ENCODE assay signal across 16 cellular contexts in the genomic region with DNA sequence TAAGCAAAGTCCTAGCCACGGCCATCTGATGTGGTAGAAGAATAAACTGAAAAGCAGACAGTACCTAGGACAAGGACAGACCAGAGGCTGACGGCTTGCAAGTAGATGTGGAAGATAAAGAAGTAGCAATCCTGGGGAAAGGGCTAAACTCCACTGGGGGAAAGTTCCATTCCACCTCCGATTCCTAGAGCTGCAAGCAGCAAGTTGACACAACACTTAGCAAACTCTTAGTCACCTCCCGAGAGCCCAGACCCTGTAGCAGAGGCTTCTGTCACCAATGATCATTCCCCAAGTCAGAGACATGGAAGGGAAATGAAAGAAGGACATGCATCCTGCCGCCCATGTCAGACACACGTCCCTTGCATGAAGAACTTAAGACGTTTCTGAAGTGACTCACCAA.
"Had no signal": no experiment of that assay in that cellular context is flagged by ENCODE, and none has a peak within 500 bp of the region (broad histone marks: within the 10 kb centered on the region; RNA-seq: fewer than 3 reads in every experiment).

No MANE protein-coding gene starts in this region.

- H3K4me3 ChIP-seq: esophagus squamous epithelium, prostate gland, stomach, thoracic aorta, transverse colon had no signal

- H3K9me3 ChIP-seq: esophagus squamous epithelium, prostate gland, stomach, thoracic aorta, transverse colon had no signal

- H3K27me3 Mint-ChIP-seq: naive thymus-derived CD4-positive, alpha-beta T cell had no signal

- DNase-seq: effector memory CD4-positive, alpha-beta T cell; esophagus squamous epithelium; kidney; left cardiac atrium; naive thymus-derived CD4-positive, alpha-beta T cell; nephron progenitor cell; stimulated activated CD4-positive, alpha-beta T cell treated with anti-CD3 and anti-CD28 coated beads, Interleukin-2, amount 100 ng/mL, for 24 hours; stimulated activated CD4-positive, alpha-beta T cell treated with anti-CD3 and anti-CD28 coated beads, Interleukin-4, amount 100 ng/mL, for 4 hours; stimulated activated naive B cell treated with anti-CD40 and anti-IgM and Interleukin-4, amounts not matched to agents 10 μg/mL and 1 μg/mL and 100 μg/mL, for 72 hours; stomach; substantia nigra; transverse colon had no signal

- H3K27me3 ChIP-seq: esophagus squamous epithelium, stomach, transverse colon had no signal

- H3K9me3 Mint-ChIP-seq: nephron progenitor cell; stimulated activated naive B cell treated with anti-CD40 and anti-IgM and Interleukin-4, amounts not matched to agents 10 μg/mL and 1 μg/mL and 100 μg/mL, for 72 hours had no signal

- H3K4me1 ChIP-seq: esophagus squamous epithelium, parathyroid adenoma, prostate gland, stomach, transverse colon had no signal

- H3K36me3 Mint-ChIP-seq: naive thymus-derived CD4-positive, alpha-beta T cell; stimulated activated naive B cell treated with anti-CD40 and anti-IgM and Interleukin-4, amounts not matched to agents 10 μg/mL and 1 μg/mL and 100 μg/mL, for 72 hours had no signal

- H3K9ac ChIP-seq: parathyroid adenoma had no signal

- ATAC-seq: left cardiac atrium; naive thymus-derived CD4-positive, alpha-beta T cell; sciatic nerve; stimulated activated naive B cell treated with anti-CD40 and anti-IgM and Interleukin-4, amounts not matched to agents 10 μg/mL and 1 μg/mL and 100 μg/mL, for 72 hours had no signal

- H3K4me1 Mint-ChIP-seq: stimulated activated naive B cell treated with anti-CD40 and anti-IgM and Interleukin-4, amounts not matched to agents 10 μg/mL and 1 μg/mL and 100 μg/mL, for 72 hours had no signal

- H2AFZ ChIP-seq: parathyroid adenoma had no signal

- H3K27ac ChIP-seq: esophagus squamous epithelium, parathyroid adenoma, prostate gland, stomach, thoracic aorta, transverse colon had no signal

- H3K36me3 ChIP-seq: esophagus squamous epithelium, prostate gland, stomach, thoracic aorta, transverse colon had no signal

- H3K79me2 ChIP-seq: parathyroid adenoma had no signal

- FAIRE-seq: kidney had no signal

- H3K4me3 Mint-ChIP-seq: naive thymus-derived CD4-positive, alpha-beta T cell; nephron progenitor cell; stimulated activated naive B cell treated with anti-CD40 and anti-IgM and Interleukin-4, amounts not matched to agents 10 μg/mL and 1 μg/mL and 100 μg/mL, for 72 hours had no signal

- H3K27ac Mint-ChIP-seq: naive thymus-derived CD4-positive, alpha-beta T cell; nephron progenitor cell; stimulated activated naive B cell treated with anti-CD40 and anti-IgM and Interleukin-4, amounts not matched to agents 10 μg/mL and 1 μg/mL and 100 μg/mL, for 72 hours had no signal
